ENCODE assay signal across 11 cellular contexts in genomic region chr14:101072531-101072930, GRCh38.
DNase-seq lines count a peak whose midpoint lies in the region; ATAC-seq and TF ChIP-seq lines count a peak whose summit lies in the region.
"Had no signal": no experiment of that assay in that cellular context is flagged by ENCODE, and none has a peak within 500 bp of the region (broad histone marks: within the 10 kb centered on the region; RNA-seq: fewer than 3 reads in every experiment).

No MANE protein-coding gene starts in this region.

- WGBS in trophoblast cell (ENCODE audit: extremely low coverage, insufficient coverage, insufficient read length), result no CpG with 5 or more reads among the region's 16 CpGs

- no TSS peak for BruUV-seq in PC-9 (replicated peaks; lab: Mats Ljungman, UMichigan)

- peaks cover 6% of the 10 kb centered on the region for H3K79me1 ChIP-seq in trophoblast cell (ENCODE audit: low read length)

- H2BK5ac ChIP-seq in trophoblast cell (ENCODE audit: low read depth, low read length, poor library complexity), result no peak overlapping the region

- H2BK12ac ChIP-seq in trophoblast cell (ENCODE audit: low read length), result peak overlapping the region; percentile 1

- H3K14ac ChIP-seq in trophoblast cell (ENCODE audit: low read length), result no peak overlapping the region

- DNase-seq in EH (ENCODE audit: low read depth), result peak; percentile 25
- DNase-seq in PC-9, result no peak
- DNase-seq in ecto neural progenitor cell (ENCODE audit: low spot score), result peak; percentile 49
- DNase-seq in trophoblast cell, result no peak
- no peak for DNase-seq in SHP77 treated with DMSO at 0.1 percent for 48 hours (lab: John Stamatoyannopoulos, UW)
- no peak for DNase-seq in NCI-H446 treated with DMSO at 0.1 percent for 48 hours (lab: John Stamatoyannopoulos, UW)
- no peak for DNase-seq in NCI-H2107 treated with DMSO at 0.1 percent for 48 hours (lab: John Stamatoyannopoulos, UW; ENCODE audit: unreplicated experiment)
- DNase-seq: activated T-cell treated with anti-CD3 and anti-CD28 coated beads, Interleukin-2, amount 50 U/mL, for 24 hours; esophagus squamous epithelium had no signal

- H3K79me2 ChIP-seq in PC-9 (ENCODE audit: low read depth) (no peaks in the 10 kb centered on the region), trophoblast cell (ENCODE audit: control insufficient read depth, insufficient read depth, low read length, poor library complexity) (peaks cover 2% of the 10 kb centered on the region)

- H3K9me2 ChIP-seq in PC-9 (ENCODE audit: insufficient read depth), result no peaks in the 10 kb centered on the region

- H3K4ac ChIP-seq in trophoblast cell (ENCODE audit: low read depth, low read length), result no peak overlapping the region

- peak overlapping the region; percentile 23 for H4K91ac ChIP-seq in trophoblast cell (ENCODE audit: low read depth, low read length)

- intact Hi-C loops in PC-9 (cut with micrococcal nuclease; ENCODE audit: unreplicated experiment), result no loop called here

- no peak overlapping the region for H3K4me3 ChIP-seq in PC-9
- H3K4me3 ChIP-seq in trophoblast cell (ENCODE audit: low read depth, low read length), result no peak overlapping the region
- H3K4me3 ChIP-seq: esophagus squamous epithelium had no signal

- TF ChIP-seq CTCF in PC-9 (conservative IDR thresholded peaks at IDR 0.05), result no peak

- POLR2A ChIA-PET in PC-9 (lab: Charles Lee; ENCODE audit: unreplicated experiment), result no interaction called here

- H2AK5ac ChIP-seq in trophoblast cell (ENCODE audit: low read length), result peak overlapping the region; percentile 31

- no peaks in the 10 kb centered on the region for H3K9me3 ChIP-seq in PC-9 (ENCODE audit: insufficient read depth, low read depth)
- H3K9me3 ChIP-seq in trophoblast cell (ENCODE audit: insufficient read depth, low read depth, low read length), result no peaks in the 10 kb centered on the region
- H3K9me3 ChIP-seq: esophagus squamous epithelium had no signal

- H2AFZ ChIP-seq in PC-9, result no peak overlapping the region
- no peak overlapping the region for H2AFZ ChIP-seq in trophoblast cell (ENCODE audit: insufficient read depth, low read length, poor library complexity)

- CTCF ChIA-PET in PC-9 (lab: Charles Lee), result no interaction called here

- H4K12ac ChIP-seq in trophoblast cell (ENCODE audit: low read depth, low read length), result no peak overlapping the region

- no peak overlapping the region for H3K18ac ChIP-seq in trophoblast cell (ENCODE audit: low read length)

- no peaks in the 10 kb centered on the region for H3K27me3 ChIP-seq in PC-9 (ENCODE audit: insufficient read depth, low read depth)
- peaks cover 3% of the 10 kb centered on the region for H3K27me3 ChIP-seq in trophoblast cell (ENCODE audit: insufficient read depth, low read length)

- no peaks in the 10 kb centered on the region for H4K20me1 ChIP-seq in PC-9 (ENCODE audit: insufficient read depth)

- H3K23ac ChIP-seq in trophoblast cell (ENCODE audit: low read length), result no peak overlapping the region

- H2BK120ac ChIP-seq in trophoblast cell (ENCODE audit: insufficient read depth, low read length, poor library complexity), result no peak overlapping the region

- peak overlapping the region; percentile 41 for H4K8ac ChIP-seq in trophoblast cell (ENCODE audit: low read depth, low read length)

- H3K4me1 ChIP-seq in PC-9 (replicated peaks; ENCODE audit: insufficient read depth) (peaks cover 9% of the 10 kb centered on the region; the same call in 1 of the 2 replicates), trophoblast cell (ENCODE audit: control insufficient read depth in 1 of 2, insufficient read depth in 2 of 2, low read length in 2 of 2) (peaks cover 15 to 18% of the 10 kb centered on the region in 2 experiments)

- H3K4me2 ChIP-seq in PC-9, result peak overlapping the region; percentile 70; the same call in 1 of the 2 replicates
- no peak overlapping the region for H3K4me2 ChIP-seq in trophoblast cell (ENCODE audit: low read length)

- H3K36me3 ChIP-seq in PC-9 (ENCODE audit: low read depth), result no peaks in the 10 kb centered on the region
- no peaks in the 10 kb centered on the region for H3K36me3 ChIP-seq in trophoblast cell (ENCODE audit: control insufficient read depth in 1 of 2, insufficient read depth in 2 of 2, low read length in 2 of 2)
- H3K36me3 ChIP-seq: esophagus squamous epithelium had no signal

- ATAC-seq in GM18861 (IDR thresholded peaks at IDR 0.05; ENCODE audit: unreplicated experiment), result no peak
- ATAC-seq: CD8-positive, alpha-beta T cell had no signal

- no peak overlapping the region for H3K27ac ChIP-seq in PC-9
- no peak overlapping the region for H3K27ac ChIP-seq in trophoblast cell (ENCODE audit: low read depth, low read length)
- H3K27ac ChIP-seq: esophagus squamous epithelium had no signal

- H3F3A ChIP-seq in PC-9 (ENCODE audit: insufficient read depth, low read depth), result no peaks in the 10 kb centered on the region

- no peak overlapping the region for H3K9ac ChIP-seq in trophoblast cell (ENCODE audit: low read length)

Comparison
In these comparisons a context has a peak if more than half of its experiments do, and no peak if none do; other contexts are left out.
1. DNase-seq: peak in EH (single experiment) and ecto neural progenitor cell (single experiment); none in PC-9 (0 of 2), trophoblast cell (0 of 2), SHP77 treated with DMSO at 0.1 percent for 48 hours (single experiment), NCI-H446 treated with DMSO at 0.1 percent for 48 hours (single experiment) and NCI-H2107 treated with DMSO at 0.1 percent for 48 hours (single experiment).